In genomic region chr21:44846485-44847260, GRCh38 we compare ENCODE assay signal across 1 cellular context.
TF ChIP-seq lines count a peak whose summit lies in the region.

No MANE protein-coding gene starts in this region.

TF ChIP-seq in HepG2, 621 proteins besides CTCF, POLR2A, EP300 and RAD21 (continued from another document and continues in another):
- TF ChIP-seq ZNF644 (CRISPR knock-in tag; IDR thresholded peaks at IDR 0.05; ENCODE audit: low read depth) (no peak), YEATS2 (CRISPR knock-in tag; IDR thresholded peaks at IDR 0.05; ENCODE audit: borderline replicate concordance) (no peak), ZNF598 (CRISPR knock-in tag; IDR thresholded peaks at IDR 0.05; ENCODE audit: borderline replicate concordance) (no peak), ZNF674 (CRISPR knock-in tag; IDR thresholded peaks at IDR 0.05; ENCODE audit: low read depth) (no peak), ZNF441 (CRISPR knock-in tag; IDR thresholded peaks at IDR 0.05; ENCODE audit: borderline replicate concordance) (no peak), ZNF660 (CRISPR knock-in tag; IDR thresholded peaks at IDR 0.05; ENCODE audit: borderline replicate concordance, low read depth) (no peak), MTA1 (CRISPR knock-in tag; IDR thresholded peaks at IDR 0.05; ENCODE audit: borderline replicate concordance) (0 out of 2 replicates have a peak, but pooled peaks have one; percentile 19), ZNF704 (CRISPR knock-in tag; IDR thresholded peaks at IDR 0.05; ENCODE audit: borderline replicate concordance) (no peak), STAG1 (CRISPR knock-in tag; IDR thresholded peaks at IDR 0.05) (peak; percentile 16; the same call in 1 of the 2 replicates), DPF2 (CRISPR knock-in tag; IDR thresholded peaks at IDR 0.05; ENCODE audit: borderline replicate concordance, low read depth) (no peak), MAX (IDR thresholded peaks at IDR 0.05) (peak; percentile 78), SKIL (CRISPR knock-in tag; IDR thresholded peaks at IDR 0.05; ENCODE audit: borderline replicate concordance) (no peak), PCBP1 (IDR thresholded peaks at IDR 0.05; ENCODE audit: borderline replicate concordance, low read depth, low read length) (no peak), ZNF792 (CRISPR knock-in tag; IDR thresholded peaks at IDR 0.05) (no peak), TCF7 (IDR thresholded peaks at IDR 0.05; ENCODE audit: low read depth) (no peak), ZNF746 (CRISPR knock-in tag; IDR thresholded peaks at IDR 0.05) (no peak), TAF1 (CRISPR knock-in tag; IDR thresholded peaks at IDR 0.05) (no peak), HNRNPH1 (optimal IDR thresholded peaks at IDR 0.05; ENCODE audit: low read depth, low read length) (no peak), ZBTB1 (CRISPR knock-in tag; IDR thresholded peaks at IDR 0.05; ENCODE audit: borderline replicate concordance) (no peak), ZNF589 (CRISPR knock-in tag; conservative IDR thresholded peaks at IDR 0.05) (no peak), ZNF747 (CRISPR knock-in tag; IDR thresholded peaks at IDR 0.05; ENCODE audit: borderline replicate concordance) (no peak), SSRP1 (CRISPR knock-in tag; IDR thresholded peaks at IDR 0.05) (no peak), MAFG (CRISPR knock-in tag; IDR thresholded peaks at IDR 0.05) (no peak), ZNF331 (CRISPR knock-in tag; IDR thresholded peaks at IDR 0.05) (peak; percentile 31; the same call in 1 of the 2 replicates), ZNF556 (CRISPR knock-in tag; IDR thresholded peaks at IDR 0.05; ENCODE audit: borderline replicate concordance) (0 out of 2 replicates have a peak, but pooled peaks have one; percentile 29), ZNF616 (CRISPR knock-in tag; IDR thresholded peaks at IDR 0.05; ENCODE audit: low read depth) (peak; percentile 49; the same call in 1 of the 2 replicates), ZNF780A (CRISPR knock-in tag; IDR thresholded peaks at IDR 0.05) (no peak)
- TF ChIP-seq, protein P1, sequence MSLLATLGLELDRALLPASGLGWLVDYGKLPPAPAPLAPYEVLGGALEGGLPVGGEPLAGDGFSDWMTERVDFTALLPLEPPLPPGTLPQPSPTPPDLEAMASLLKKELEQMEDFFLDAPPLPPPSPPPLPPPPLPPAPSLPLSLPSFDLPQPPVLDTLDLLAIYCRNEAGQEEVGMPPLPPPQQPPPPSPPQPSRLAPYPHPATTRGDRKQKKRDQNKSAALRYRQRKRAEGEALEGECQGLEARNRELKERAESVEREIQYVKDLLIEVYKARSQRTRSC (CRISPR knock-in tag; IDR thresholded peaks at IDR 0.05; ENCODE audit: low read depth): no peak
- TF ChIP-seq, protein P2, sequence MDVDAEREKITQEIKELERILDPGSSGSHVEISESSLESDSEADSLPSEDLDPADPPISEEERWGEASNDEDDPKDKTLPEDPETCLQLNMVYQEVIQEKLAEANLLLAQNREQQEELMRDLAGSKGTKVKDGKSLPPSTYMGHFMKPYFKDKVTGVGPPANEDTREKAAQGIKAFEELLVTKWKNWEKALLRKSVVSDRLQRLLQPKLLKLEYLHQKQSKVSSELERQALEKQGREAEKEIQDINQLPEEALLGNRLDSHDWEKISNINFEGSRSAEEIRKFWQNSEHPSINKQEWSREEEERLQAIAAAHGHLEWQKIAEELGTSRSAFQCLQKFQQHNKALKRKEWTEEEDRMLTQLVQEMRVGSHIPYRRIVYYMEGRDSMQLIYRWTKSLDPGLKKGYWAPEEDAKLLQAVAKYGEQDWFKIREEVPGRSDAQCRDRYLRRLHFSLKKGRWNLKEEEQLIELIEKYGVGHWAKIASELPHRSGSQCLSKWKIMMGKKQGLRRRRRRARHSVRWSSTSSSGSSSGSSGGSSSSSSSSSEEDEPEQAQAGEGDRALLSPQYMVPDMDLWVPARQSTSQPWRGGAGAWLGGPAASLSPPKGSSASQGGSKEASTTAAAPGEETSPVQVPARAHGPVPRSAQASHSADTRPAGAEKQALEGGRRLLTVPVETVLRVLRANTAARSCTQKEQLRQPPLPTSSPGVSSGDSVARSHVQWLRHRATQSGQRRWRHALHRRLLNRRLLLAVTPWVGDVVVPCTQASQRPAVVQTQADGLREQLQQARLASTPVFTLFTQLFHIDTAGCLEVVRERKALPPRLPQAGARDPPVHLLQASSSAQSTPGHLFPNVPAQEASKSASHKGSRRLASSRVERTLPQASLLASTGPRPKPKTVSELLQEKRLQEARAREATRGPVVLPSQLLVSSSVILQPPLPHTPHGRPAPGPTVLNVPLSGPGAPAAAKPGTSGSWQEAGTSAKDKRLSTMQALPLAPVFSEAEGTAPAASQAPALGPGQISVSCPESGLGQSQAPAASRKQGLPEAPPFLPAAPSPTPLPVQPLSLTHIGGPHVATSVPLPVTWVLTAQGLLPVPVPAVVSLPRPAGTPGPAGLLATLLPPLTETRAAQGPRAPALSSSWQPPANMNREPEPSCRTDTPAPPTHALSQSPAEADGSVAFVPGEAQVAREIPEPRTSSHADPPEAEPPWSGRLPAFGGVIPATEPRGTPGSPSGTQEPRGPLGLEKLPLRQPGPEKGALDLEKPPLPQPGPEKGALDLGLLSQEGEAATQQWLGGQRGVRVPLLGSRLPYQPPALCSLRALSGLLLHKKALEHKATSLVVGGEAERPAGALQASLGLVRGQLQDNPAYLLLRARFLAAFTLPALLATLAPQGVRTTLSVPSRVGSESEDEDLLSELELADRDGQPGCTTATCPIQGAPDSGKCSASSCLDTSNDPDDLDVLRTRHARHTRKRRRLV (CRISPR knock-in tag; IDR thresholded peaks at IDR 0.05): no peak
- TF ChIP-seq, protein P3, sequence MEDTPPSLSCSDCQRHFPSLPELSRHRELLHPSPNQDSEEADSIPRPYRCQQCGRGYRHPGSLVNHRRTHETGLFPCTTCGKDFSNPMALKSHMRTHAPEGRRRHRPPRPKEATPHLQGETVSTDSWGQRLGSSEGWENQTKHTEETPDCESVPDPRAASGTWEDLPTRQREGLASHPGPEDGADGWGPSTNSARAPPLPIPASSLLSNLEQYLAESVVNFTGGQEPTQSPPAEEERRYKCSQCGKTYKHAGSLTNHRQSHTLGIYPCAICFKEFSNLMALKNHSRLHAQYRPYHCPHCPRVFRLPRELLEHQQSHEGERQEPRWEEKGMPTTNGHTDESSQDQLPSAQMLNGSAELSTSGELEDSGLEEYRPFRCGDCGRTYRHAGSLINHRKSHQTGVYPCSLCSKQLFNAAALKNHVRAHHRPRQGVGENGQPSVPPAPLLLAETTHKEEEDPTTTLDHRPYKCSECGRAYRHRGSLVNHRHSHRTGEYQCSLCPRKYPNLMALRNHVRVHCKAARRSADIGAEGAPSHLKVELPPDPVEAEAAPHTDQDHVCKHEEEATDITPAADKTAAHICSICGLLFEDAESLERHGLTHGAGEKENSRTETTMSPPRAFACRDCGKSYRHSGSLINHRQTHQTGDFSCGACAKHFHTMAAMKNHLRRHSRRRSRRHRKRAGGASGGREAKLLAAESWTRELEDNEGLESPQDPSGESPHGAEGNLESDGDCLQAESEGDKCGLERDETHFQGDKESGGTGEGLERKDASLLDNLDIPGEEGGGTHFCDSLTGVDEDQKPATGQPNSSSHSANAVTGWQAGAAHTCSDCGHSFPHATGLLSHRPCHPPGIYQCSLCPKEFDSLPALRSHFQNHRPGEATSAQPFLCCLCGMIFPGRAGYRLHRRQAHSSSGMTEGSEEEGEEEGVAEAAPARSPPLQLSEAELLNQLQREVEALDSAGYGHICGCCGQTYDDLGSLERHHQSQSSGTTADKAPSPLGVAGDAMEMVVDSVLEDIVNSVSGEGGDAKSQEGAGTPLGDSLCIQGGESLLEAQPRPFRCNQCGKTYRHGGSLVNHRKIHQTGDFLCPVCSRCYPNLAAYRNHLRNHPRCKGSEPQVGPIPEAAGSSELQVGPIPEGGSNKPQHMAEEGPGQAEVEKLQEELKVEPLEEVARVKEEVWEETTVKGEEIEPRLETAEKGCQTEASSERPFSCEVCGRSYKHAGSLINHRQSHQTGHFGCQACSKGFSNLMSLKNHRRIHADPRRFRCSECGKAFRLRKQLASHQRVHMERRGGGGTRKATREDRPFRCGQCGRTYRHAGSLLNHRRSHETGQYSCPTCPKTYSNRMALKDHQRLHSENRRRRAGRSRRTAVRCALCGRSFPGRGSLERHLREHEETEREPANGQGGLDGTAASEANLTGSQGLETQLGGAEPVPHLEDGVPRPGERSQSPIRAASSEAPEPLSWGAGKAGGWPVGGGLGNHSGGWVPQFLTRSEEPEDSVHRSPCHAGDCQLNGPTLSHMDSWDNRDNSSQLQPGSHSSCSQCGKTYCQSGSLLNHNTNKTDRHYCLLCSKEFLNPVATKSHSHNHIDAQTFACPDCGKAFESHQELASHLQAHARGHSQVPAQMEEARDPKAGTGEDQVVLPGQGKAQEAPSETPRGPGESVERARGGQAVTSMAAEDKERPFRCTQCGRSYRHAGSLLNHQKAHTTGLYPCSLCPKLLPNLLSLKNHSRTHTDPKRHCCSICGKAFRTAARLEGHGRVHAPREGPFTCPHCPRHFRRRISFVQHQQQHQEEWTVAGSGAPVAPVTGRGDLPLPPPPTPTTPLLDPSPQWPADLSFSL (CRISPR knock-in tag; IDR thresholded peaks at IDR 0.05): no peak
- TF ChIP-seq, protein P4, sequence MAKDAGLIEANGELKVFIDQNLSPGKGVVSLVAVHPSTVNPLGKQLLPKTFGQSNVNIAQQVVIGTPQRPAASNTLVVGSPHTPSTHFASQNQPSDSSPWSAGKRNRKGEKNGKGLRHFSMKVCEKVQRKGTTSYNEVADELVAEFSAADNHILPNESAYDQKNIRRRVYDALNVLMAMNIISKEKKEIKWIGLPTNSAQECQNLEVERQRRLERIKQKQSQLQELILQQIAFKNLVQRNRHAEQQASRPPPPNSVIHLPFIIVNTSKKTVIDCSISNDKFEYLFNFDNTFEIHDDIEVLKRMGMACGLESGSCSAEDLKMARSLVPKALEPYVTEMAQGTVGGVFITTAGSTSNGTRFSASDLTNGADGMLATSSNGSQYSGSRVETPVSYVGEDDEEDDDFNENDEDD (CRISPR knock-in tag; IDR thresholded peaks at IDR 0.05; ENCODE audit: borderline replicate concordance): peak; percentile 60; the same call in 1 of the 2 replicates
- TF ChIP-seq, protein P5, sequence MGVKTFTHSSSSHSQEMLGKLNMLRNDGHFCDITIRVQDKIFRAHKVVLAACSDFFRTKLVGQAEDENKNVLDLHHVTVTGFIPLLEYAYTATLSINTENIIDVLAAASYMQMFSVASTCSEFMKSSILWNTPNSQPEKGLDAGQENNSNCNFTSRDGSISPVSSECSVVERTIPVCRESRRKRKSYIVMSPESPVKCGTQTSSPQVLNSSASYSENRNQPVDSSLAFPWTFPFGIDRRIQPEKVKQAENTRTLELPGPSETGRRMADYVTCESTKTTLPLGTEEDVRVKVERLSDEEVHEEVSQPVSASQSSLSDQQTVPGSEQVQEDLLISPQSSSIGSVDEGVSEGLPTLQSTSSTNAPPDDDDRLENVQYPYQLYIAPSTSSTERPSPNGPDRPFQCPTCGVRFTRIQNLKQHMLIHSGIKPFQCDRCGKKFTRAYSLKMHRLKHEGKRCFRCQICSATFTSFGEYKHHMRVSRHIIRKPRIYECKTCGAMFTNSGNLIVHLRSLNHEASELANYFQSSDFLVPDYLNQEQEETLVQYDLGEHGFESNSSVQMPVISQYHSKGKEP (CRISPR knock-in tag; IDR thresholded peaks at IDR 0.05): no peak
- TF ChIP-seq, protein P6, sequence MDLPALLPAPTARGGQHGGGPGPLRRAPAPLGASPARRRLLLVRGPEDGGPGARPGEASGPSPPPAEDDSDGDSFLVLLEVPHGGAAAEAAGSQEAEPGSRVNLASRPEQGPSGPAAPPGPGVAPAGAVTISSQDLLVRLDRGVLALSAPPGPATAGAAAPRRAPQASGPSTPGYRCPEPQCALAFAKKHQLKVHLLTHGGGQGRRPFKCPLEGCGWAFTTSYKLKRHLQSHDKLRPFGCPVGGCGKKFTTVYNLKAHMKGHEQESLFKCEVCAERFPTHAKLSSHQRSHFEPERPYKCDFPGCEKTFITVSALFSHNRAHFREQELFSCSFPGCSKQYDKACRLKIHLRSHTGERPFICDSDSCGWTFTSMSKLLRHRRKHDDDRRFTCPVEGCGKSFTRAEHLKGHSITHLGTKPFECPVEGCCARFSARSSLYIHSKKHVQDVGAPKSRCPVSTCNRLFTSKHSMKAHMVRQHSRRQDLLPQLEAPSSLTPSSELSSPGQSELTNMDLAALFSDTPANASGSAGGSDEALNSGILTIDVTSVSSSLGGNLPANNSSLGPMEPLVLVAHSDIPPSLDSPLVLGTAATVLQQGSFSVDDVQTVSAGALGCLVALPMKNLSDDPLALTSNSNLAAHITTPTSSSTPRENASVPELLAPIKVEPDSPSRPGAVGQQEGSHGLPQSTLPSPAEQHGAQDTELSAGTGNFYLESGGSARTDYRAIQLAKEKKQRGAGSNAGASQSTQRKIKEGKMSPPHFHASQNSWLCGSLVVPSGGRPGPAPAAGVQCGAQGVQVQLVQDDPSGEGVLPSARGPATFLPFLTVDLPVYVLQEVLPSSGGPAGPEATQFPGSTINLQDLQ (CRISPR knock-in tag; IDR thresholded peaks at IDR 0.05): no peak
- TF ChIP-seq, protein P7, sequence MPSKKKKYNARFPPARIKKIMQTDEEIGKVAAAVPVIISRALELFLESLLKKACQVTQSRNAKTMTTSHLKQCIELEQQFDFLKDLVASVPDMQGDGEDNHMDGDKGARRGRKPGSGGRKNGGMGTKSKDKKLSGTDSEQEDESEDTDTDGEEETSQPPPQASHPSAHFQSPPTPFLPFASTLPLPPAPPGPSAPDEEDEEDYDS (CRISPR knock-in tag; IDR thresholded peaks at IDR 0.05): no peak; the same call in 1 of the 2 replicates
